Comparison of ENCODE assay signal across 8 cellular contexts in the genomic region with DNA sequence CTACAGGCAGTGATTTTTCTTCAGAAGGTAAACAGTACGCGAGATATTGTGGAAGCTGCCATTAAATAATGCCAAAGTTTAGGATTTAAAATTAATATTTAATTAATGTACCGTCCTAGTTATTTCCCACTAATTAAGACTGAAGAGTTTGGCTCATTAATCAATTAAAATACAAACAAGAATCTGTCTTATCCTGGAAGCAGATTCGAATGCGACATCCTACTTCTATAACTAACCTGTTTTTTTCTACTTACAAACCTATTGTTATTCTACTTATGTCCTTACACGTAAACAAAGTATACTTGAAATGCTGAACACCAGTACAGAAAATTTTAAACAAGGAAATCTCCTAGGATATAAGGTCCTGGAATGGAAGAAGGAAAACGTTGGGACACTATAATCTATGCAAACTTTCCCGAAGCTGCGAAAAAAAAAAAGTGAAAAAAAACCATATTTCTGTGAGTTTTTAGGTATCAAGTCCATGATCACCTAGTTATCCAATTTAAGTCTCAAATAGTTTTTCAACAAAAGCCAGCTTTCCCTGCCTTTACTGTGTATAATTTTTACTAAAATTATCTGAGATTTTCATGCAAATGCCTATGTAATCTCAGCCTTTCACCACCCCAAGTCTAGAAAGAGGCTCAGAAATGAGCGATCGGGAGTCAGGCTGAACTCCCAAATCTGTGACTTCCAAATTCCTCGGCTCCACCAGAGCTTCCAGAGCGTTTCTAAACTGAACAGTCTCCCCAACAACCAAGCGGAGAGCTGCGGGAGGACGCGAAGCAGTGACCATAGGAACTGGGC. TPM values are rescaled to one million over a fixed set of nuclear protein-coding genes. Genes with fewer than 3 reads are reported as not detected.
DNase-seq lines count a peak whose midpoint lies in the region; TF ChIP-seq lines count a peak whose summit lies in the region.

No MANE protein-coding gene starts in this region.

- peaks cover 16% of the 10 kb centered on the region for H3K9me3 Mint-ChIP-seq in Calu3 (ENCODE audit: low read depth, unreplicated experiment)

- H3K9ac ChIP-seq in OCI-LY3 (ENCODE audit: low read length) = peak overlapping the region; percentile 69

- H3K36me3 ChIP-seq in OCI-LY3 (replicated peaks; ENCODE audit: low read depth, low read length) (no peaks in the 10 kb centered on the region), osteoblast (ENCODE audit: insufficient read depth, low read length) (no peaks in the 10 kb centered on the region)

- H3K4me2 ChIP-seq in OCI-LY3 (ENCODE audit: low read length) (peak overlapping the region; percentile 89), osteoblast (ENCODE audit: insufficient read depth, low read length) (peak overlapping the region; percentile 98)

- intact Hi-C loops in Calu3 (cut with micrococcal nuclease; ENCODE audit: unreplicated experiment) = no loop called here

- no peak for TF ChIP-seq CTCF in Calu3 (IDR thresholded peaks at IDR 0.05; ENCODE audit: unreplicated experiment)
- TF ChIP-seq CTCF in OCI-LY3 (IDR thresholded peaks at IDR 0.05; ENCODE audit: low read depth, low read length) = no peak
- no peak for TF ChIP-seq CTCF in osteoblast (IDR thresholded peaks at IDR 0.05; ENCODE audit: extremely low read depth, low read depth, low read length)

- TSS peak; percentile 44 for BruUV-seq in Calu3 (replicated peaks; lab: Mats Ljungman, UMichigan)

- H3K36me3 Mint-ChIP-seq in Calu3 (ENCODE audit: insufficient read depth, unreplicated experiment) = peaks cover 29% of the 10 kb centered on the region

- peak overlapping the region; percentile 75 for H2AFZ ChIP-seq in OCI-LY3 (ENCODE audit: low read depth, low read length)
- peak overlapping the region; percentile 88 for H2AFZ ChIP-seq in osteoblast (ENCODE audit: low read length)

- peak overlapping the region; percentile 74 for H3K4me3 ChIP-seq in OCI-LY3 (ENCODE audit: low read length)
- peak overlapping the region; percentile 89 for H3K4me3 ChIP-seq in osteoblast (ENCODE audit: insufficient read depth, low read length)

- H3K9me3 ChIP-seq in OCI-LY3 (ENCODE audit: insufficient read depth, low read length) (no peaks in the 10 kb centered on the region), osteoblast (ENCODE audit: low read depth, low read length) (no peaks in the 10 kb centered on the region)

- no peaks in the 10 kb centered on the region for H3K27me3 Mint-ChIP-seq in Calu3 (ENCODE audit: unreplicated experiment)

- H3K27ac Mint-ChIP-seq in Calu3 (ENCODE audit: unreplicated experiment) = peak overlapping the region; percentile 97

- H3K27ac ChIP-seq in OCI-LY3 (ENCODE audit: low read length) (peak overlapping the region; percentile 49), epithelial cell of prostate (peak overlapping the region; percentile 85), osteoblast (ENCODE audit: low read depth, low read length) (no peak overlapping the region)

- H3K27me3 ChIP-seq in OCI-LY3 (ENCODE audit: low read depth, low read length) (no peaks in the 10 kb centered on the region), osteoblast (ENCODE audit: insufficient read depth, low read length) (peaks cover 14% of the 10 kb centered on the region)

- H4K20me1 ChIP-seq in OCI-LY3 (ENCODE audit: insufficient read depth, low read length) (no peaks in the 10 kb centered on the region), osteoblast (ENCODE audit: insufficient read depth, low read length) (no peaks in the 10 kb centered on the region)

- DNase-seq in Calu3 = no peak
- DNase-seq in epithelial cell of prostate (ENCODE audit: low read depth, low spot score) = no peak
- DNase-seq in osteoblast (ENCODE audit: insufficient read length, low spot score, missing footprints) = peak; percentile 86
- DNase-seq in activated gamma-delta T cell (lab: John Stamatoyannopoulos, UW) = no peak
- no peak for DNase-seq in NCI-H2107 (lab: John Stamatoyannopoulos, UW)
- DNase-seq in NCI-H2196 treated with DMSO at 0.1 percent for 48 hours (lab: John Stamatoyannopoulos, UW; ENCODE audit: unreplicated experiment) = no peak
- DNase-seq in SKM-1 (lab: John Stamatoyannopoulos, UW; ENCODE audit: unreplicated experiment) = no peak

- H3K4me1 ChIP-seq in OCI-LY3 (ENCODE audit: low read length) = peaks cover 14% of the 10 kb centered on the region
- H3K4me1 ChIP-seq in osteoblast (ENCODE audit: insufficient read depth, low read length) = peaks cover 10% of the 10 kb centered on the region

- H3K4me3 Mint-ChIP-seq in Calu3 (ENCODE audit: low read depth, unreplicated experiment) = peak overlapping the region; percentile 95

- no peaks in the 10 kb centered on the region for H3K4me1 Mint-ChIP-seq in Calu3 (ENCODE audit: low read depth, unreplicated experiment)

- CTCF ChIA-PET in Calu3 (lab: Charles Lee) = interaction anchor here (0.7 to 1.7 kb wide), 5 partner anchors 15 to 780 kb away, joined by 3 to 6 read pairs (median 4); partner anchors contain the start of genes EIF5B, LIPT1 and TSGA10

- H3K79me2 ChIP-seq in OCI-LY3 (ENCODE audit: low read length) (no peaks in the 10 kb centered on the region), osteoblast (ENCODE audit: insufficient read depth, low read length) (no peaks in the 10 kb centered on the region)

RNA-seq across cellular contexts. Expression of gene C2orf15, which starts 1.2 kb away (rescaled TPM):
- total RNA-seq in Calu3 (2022) = 6.9 and 7.7 TPM in 2 replicates
- total RNA-seq in osteoblast = 0.59 TPM in 1 of 2 replicates, not detected in the other

RNA-seq across cellular contexts. Expression of gene TSGA10, which starts 14.5 kb away (rescaled TPM):
- total RNA-seq in Calu3 (2022) (14.2 and 16.1 TPM in 2 replicates), osteoblast (4.0 and 5.0 TPM in 2 replicates)

RNA-seq across cellular contexts. Expression of gene LIPT1, which starts 14.5 kb away (rescaled TPM):
- 10.4 and 14.1 TPM in 2 replicates for total RNA-seq in Calu3 (2022)
- total RNA-seq in osteoblast = 7.4 and 9.8 TPM in 2 replicates

RNA-seq across cellular contexts. Expression of gene MITD1, which starts 40.6 kb away (rescaled TPM):
- total RNA-seq in Calu3 (2022) = 28.6 and 29.9 TPM in 2 replicates
- 18.3 and 19.5 TPM in 2 replicates for total RNA-seq in osteoblast

RNA-seq across cellular contexts. Expression of gene MRPL30, which starts 40.7 kb away (rescaled TPM):
- total RNA-seq in Calu3 (2022) = 38.8 and 39.0 TPM in 2 replicates
- total RNA-seq in osteoblast = 41.6 and 44.2 TPM in 2 replicates
